In genomic region chr14:97077253-97077653, GRCh38 we compare ENCODE assay signal across 9 cellular contexts.
A peak's percentile ranks its signal among the peaks of the same experiment; 100 is the strongest.
DNase-seq lines count a peak whose midpoint lies in the region; ATAC-seq and TF ChIP-seq lines count a peak whose summit lies in the region.
"Had no signal": no experiment of that assay in that cellular context is flagged by ENCODE, and none has a peak within 500 bp of the region (broad histone marks: within the 10 kb centered on the region; RNA-seq: fewer than 3 reads in every experiment).

No MANE protein-coding gene starts in this region.

- H3K9me3 ChIP-seq in right atrium auricular region (no peaks in the 10 kb centered on the region), upper lobe of right lung (no peaks in the 10 kb centered on the region)
- H3K9me3 ChIP-seq: upper lobe of left lung had no signal

- H3K4me3 Mint-ChIP-seq in activated T-cell treated with anti-CD3 and anti-CD28 coated beads, Interleukin-2, amount 50 U/mL, for 24 hours = no peak overlapping the region

- intact Hi-C loops in upper lobe of right lung (cut with DNase I) = no loop called here

- DNase-seq in activated T-cell treated with anti-CD3 and anti-CD28 coated beads, Interleukin-2, amount 50 U/mL, for 48 hours = peak; percentile 21 to 24
- DNase-seq in activated T-cell treated with anti-CD3 and anti-CD28 coated beads, Interleukin-2, amount 50 U/mL, for 24 hours = no peak
- DNase-seq in T1000 (lab: John Stamatoyannopoulos, UW) (peak; percentile 57), right atrium auricular region (ENCODE audit: low spot score) (peak; percentile 60), upper lobe of right lung (no peak)

- no peak overlapping the region for H3K27ac Mint-ChIP-seq in activated T-cell treated with anti-CD3 and anti-CD28 coated beads, Interleukin-2, amount 50 U/mL, for 24 hours

- H3K27me3 ChIP-seq in right atrium auricular region (no peaks in the 10 kb centered on the region), upper lobe of right lung (peaks cover 8% of the 10 kb centered on the region)
- H3K27me3 ChIP-seq: upper lobe of left lung had no signal

- TF ChIP-seq CTCF in right atrium auricular region (IDR thresholded peaks at IDR 0.05) (no peak), upper lobe of right lung (IDR thresholded peaks at IDR 0.05) (no peak)

- H3K27ac ChIP-seq in right atrium auricular region (no peak overlapping the region), upper lobe of right lung (no peak overlapping the region)
- H3K27ac ChIP-seq: upper lobe of left lung had no signal

- no peaks in the 10 kb centered on the region for H3K4me1 ChIP-seq in right atrium auricular region
- no peaks in the 10 kb centered on the region for H3K4me1 ChIP-seq in upper lobe of right lung
- H3K4me1 ChIP-seq: upper lobe of left lung had no signal

- H3K36me3 ChIP-seq in right atrium auricular region (no peaks in the 10 kb centered on the region), upper lobe of right lung (no peaks in the 10 kb centered on the region)
- H3K36me3 ChIP-seq: upper lobe of left lung had no signal

- H3K36me3 Mint-ChIP-seq in activated T-cell treated with anti-CD3 and anti-CD28 coated beads, Interleukin-2, amount 50 U/mL, for 24 hours (ENCODE audit: low read depth) = no peaks in the 10 kb centered on the region

- H3K4me3 ChIP-seq in right atrium auricular region (no peak overlapping the region), upper lobe of right lung (no peak overlapping the region)
- H3K4me3 ChIP-seq: upper lobe of left lung had no signal

- H3K4me1 Mint-ChIP-seq in activated T-cell treated with anti-CD3 and anti-CD28 coated beads, Interleukin-2, amount 50 U/mL, for 24 hours (ENCODE audit: low read depth) = peaks cover 20% of the 10 kb centered on the region

- H3K9me3 Mint-ChIP-seq in activated T-cell treated with anti-CD3 and anti-CD28 coated beads, Interleukin-2, amount 50 U/mL, for 24 hours = no peaks in the 10 kb centered on the region

- H3K27me3 Mint-ChIP-seq in activated T-cell treated with anti-CD3 and anti-CD28 coated beads, Interleukin-2, amount 50 U/mL, for 24 hours = peaks cover 13% of the 10 kb centered on the region

- peak; percentile 84 for ATAC-seq in HG03175 (IDR thresholded peaks at IDR 0.05; ENCODE audit: unreplicated experiment)
- peak; percentile 77 for ATAC-seq in upper lobe of right lung
- no peak for ATAC-seq in GM19324 (IDR thresholded peaks at IDR 0.05; ENCODE audit: low FRiP score, unreplicated experiment)
- no peak for ATAC-seq in GM18867 (IDR thresholded peaks at IDR 0.05; ENCODE audit: unreplicated experiment)

Comparison
In these comparisons a context has a peak if more than half of its experiments do, and no peak if none do; other contexts are left out.
1. DNase-seq: peak in activated T-cell treated with anti-CD3 and anti-CD28 coated beads, Interleukin-2, amount 50 U/mL, for 48 hours (2 of 2), T1000 (single experiment) and right atrium auricular region (single experiment); none in activated T-cell treated with anti-CD3 and anti-CD28 coated beads, Interleukin-2, amount 50 U/mL, for 24 hours (single experiment) and upper lobe of right lung (single experiment).
2. ATAC-seq: peak in HG03175 (single experiment) and upper lobe of right lung (single experiment); none in GM19324 (single experiment) and GM18867 (single experiment).